ENCODE assay signal across 1 cellular context in the genomic region with DNA sequence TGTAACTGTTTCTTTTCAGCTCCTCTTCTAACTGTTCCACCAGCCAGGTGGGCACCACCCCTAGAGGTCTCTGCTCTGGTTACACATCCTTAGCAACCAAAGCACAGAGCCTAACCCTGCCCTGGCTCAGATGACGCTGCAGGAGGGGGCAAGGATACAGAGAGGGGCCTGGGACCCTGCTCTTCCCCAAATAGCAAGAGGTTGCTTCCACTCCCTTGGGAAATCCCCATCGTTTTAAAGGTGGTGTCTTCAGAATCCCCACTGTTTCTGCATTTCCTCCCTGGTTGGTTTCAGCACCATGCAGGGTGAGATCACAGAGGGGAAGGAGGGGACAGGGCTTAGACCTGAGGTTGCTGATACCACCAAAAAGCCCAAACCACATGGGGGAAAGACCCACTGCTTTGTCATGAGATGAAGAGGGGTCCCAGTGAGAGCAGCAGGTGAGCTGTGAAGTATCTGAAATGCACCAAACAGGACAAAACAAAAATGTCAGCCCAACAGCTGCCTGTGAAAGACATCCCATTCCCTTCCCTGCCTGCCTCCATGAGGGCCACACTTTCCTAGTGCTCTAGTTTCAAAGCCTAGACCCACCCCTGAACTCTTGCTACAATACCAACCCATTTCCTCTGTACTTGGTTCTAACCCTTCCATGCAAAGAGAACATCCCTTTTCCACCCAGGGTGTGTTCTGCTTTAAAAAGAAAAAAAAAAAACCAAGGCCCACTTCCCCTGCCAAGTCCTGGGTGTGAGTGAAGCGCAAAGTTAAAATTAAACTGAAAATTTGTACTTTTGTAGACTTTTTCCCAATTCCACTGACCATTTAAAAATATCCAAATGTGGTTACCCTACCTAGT.
TF ChIP-seq lines count a peak whose summit lies in the region.

No MANE protein-coding gene starts in this region.

TF ChIP-seq in WTC11, 78 proteins besides CTCF, POLR2A, EP300 and RAD21 (continued from another document):
- TF ChIP-seq, protein P1, sequence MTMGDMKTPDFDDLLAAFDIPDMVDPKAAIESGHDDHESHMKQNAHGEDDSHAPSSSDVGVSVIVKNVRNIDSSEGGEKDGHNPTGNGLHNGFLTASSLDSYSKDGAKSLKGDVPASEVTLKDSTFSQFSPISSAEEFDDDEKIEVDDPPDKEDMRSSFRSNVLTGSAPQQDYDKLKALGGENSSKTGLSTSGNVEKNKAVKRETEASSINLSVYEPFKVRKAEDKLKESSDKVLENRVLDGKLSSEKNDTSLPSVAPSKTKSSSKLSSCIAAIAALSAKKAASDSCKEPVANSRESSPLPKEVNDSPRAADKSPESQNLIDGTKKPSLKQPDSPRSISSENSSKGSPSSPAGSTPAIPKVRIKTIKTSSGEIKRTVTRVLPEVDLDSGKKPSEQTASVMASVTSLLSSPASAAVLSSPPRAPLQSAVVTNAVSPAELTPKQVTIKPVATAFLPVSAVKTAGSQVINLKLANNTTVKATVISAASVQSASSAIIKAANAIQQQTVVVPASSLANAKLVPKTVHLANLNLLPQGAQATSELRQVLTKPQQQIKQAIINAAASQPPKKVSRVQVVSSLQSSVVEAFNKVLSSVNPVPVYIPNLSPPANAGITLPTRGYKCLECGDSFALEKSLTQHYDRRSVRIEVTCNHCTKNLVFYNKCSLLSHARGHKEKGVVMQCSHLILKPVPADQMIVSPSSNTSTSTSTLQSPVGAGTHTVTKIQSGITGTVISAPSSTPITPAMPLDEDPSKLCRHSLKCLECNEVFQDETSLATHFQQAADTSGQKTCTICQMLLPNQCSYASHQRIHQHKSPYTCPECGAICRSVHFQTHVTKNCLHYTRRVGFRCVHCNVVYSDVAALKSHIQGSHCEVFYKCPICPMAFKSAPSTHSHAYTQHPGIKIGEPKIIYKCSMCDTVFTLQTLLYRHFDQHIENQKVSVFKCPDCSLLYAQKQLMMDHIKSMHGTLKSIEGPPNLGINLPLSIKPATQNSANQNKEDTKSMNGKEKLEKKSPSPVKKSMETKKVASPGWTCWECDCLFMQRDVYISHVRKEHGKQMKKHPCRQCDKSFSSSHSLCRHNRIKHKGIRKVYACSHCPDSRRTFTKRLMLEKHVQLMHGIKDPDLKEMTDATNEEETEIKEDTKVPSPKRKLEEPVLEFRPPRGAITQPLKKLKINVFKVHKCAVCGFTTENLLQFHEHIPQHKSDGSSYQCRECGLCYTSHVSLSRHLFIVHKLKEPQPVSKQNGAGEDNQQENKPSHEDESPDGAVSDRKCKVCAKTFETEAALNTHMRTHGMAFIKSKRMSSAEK (CRISPR knock-in tag; IDR thresholded peaks at IDR 0.05; ENCODE audit: borderline replicate concordance), result no peak
